Comparison of ENCODE assay signal across 1 cellular context in the genomic region with DNA sequence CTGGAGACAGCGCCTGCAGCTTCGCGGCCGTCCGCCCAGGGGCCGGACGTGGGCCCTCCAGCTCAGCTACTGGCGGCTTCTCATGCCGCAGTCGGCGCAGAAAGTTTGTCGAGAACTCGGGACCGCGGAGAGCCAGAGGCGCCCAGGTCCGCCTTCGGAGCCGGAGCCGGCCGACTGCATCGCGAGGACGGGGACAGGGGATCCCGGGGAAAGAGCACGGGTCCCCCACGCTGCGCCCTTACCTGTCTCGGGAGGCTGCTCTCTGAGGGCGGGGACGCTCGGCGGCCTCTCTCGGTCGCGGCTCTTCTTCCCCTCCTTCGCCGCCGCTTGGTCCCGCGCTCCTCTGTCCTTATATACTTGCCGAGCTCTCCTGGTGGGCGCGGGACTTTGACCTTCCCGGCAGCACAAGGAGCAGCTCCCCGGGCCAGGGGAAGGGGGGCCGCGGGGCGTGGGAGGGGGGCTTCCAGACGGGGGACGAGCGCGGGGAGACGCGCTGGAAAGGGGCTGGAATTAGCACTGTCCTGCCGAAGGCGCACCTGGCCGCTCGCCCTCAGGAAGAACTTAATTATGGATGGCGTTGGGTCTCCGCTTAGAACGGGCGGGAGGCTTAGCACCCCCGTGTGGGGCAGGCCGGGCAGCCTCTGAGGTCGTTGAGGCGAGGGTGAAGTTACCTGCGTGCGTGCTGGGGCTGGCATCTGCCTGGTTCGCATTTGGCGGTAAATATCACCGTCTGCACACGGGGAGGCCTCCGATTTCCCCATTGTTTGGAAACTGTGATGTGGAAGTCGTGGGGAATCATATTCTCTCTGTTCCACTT.
TF ChIP-seq lines count a peak whose summit lies in the region.

Gene POMC (minus strand): TSS at position 325 of the 817 bp plus-strand sequence. CDS start 3,808 bp downstream, outside the sequence.

TF ChIP-seq in IMR-90, 13 proteins besides CTCF, POLR2A, EP300 and RAD21:
- TF ChIP-seq FOS (IDR thresholded peaks at IDR 0.05; ENCODE audit: low read depth, low read length), result no peak
- TF ChIP-seq RFX5 (IDR thresholded peaks at IDR 0.05; ENCODE audit: low read depth, low read length), result no peak
